In genomic region chr12:51202650-51203198, GRCh38 we compare ENCODE assay signal across 1 cellular context.
TF ChIP-seq lines count a peak whose summit lies in the region.

No MANE protein-coding gene starts in this region.

TF ChIP-seq in K562, 482 proteins besides CTCF, POLR2A, EP300 and RAD21:
- TF ChIP-seq NR1H2 (CRISPR knock-in tag; IDR thresholded peaks at IDR 0.05) = no peak
- TF ChIP-seq ESRRB (CRISPR knock-in tag; IDR thresholded peaks at IDR 0.05; ENCODE audit: borderline replicate concordance) = no peak
- TF ChIP-seq ETS1 (conservative IDR thresholded peaks at IDR 0.05; ENCODE audit: control insufficient read depth, low read depth, low read length) = no peak
